ENCODE assay signal across 1 cellular context in genomic region chr15:89430530-89431341, GRCh38.
A peak's percentile ranks its signal among the peaks of the same experiment; 100 is the strongest.
TF ChIP-seq lines count a peak whose summit lies in the region.

No MANE protein-coding gene starts in this region.

TF ChIP-seq in K562, 482 proteins besides CTCF, POLR2A, EP300 and RAD21 (continued from another document and continues in another):
- TF ChIP-seq ZNF407 (IDR thresholded peaks at IDR 0.05; ENCODE audit: low read depth) (no peak), FOXP1 (CRISPR knock-in tag; IDR thresholded peaks at IDR 0.05) (no peak), SREBF2 (CRISPR knock-in tag; IDR thresholded peaks at IDR 0.05) (0 out of 2 replicates have a peak, but pooled peaks have one; percentile 20), HBP1 (CRISPR knock-in tag; IDR thresholded peaks at IDR 0.05) (no peak), TAF1 (IDR thresholded peaks at IDR 0.05; ENCODE audit: control insufficient read depth, extremely low read depth, insufficient read depth, low read length, severe bottlenecking) (no peak), ZNF197 (CRISPR knock-in tag; IDR thresholded peaks at IDR 0.05; ENCODE audit: low read depth) (no peak), CBX3 (IDR thresholded peaks at IDR 0.05; ENCODE audit: borderline replicate concordance in 1 of 2, low read length in 2 of 2) (peak in 1 of 2 experiments; percentile 44; a peak in 1 of 3 replicates), CBFA2T3 (IDR thresholded peaks at IDR 0.05) (no peak), SMARCE1 (IDR thresholded peaks at IDR 0.05) (peak; percentile 42; the same call in 1 of the 2 replicates), ZNF561 (CRISPR knock-in tag; conservative IDR thresholded peaks at IDR 0.05) (no peak), RBM25 (IDR thresholded peaks at IDR 0.05; ENCODE audit: low read depth, low read length, severe bottlenecking) (no peak), MXI1 (IDR thresholded peaks at IDR 0.05; ENCODE audit: low read depth, low read length) (no peak), KLF10 (CRISPR knock-in tag; IDR thresholded peaks at IDR 0.05) (no peak), MYC (IDR thresholded peaks at IDR 0.05; ENCODE audit: low read depth, low read length) (no peak), MYC (CRISPR knock-in tag; IDR thresholded peaks at IDR 0.05; ENCODE audit: borderline replicate concordance, low read depth) (no peak), PHB2 (IDR thresholded peaks at IDR 0.05; ENCODE audit: low read depth) (no peak), FOXK2 (conservative IDR thresholded peaks at IDR 0.05 in 1 of 2, IDR thresholded peaks at IDR 0.05 in 1 of 2; ENCODE audit: low read depth in 2 of 2) (no peak), KAT2B (IDR thresholded peaks at IDR 0.05; ENCODE audit: low read depth, low read length) (no peak), RBFOX2 (IDR thresholded peaks at IDR 0.05; ENCODE audit: low read depth, low read length) (peak; percentile 36; the same call in 1 of the 2 replicates), STAT5A (IDR thresholded peaks at IDR 0.05; ENCODE audit: borderline replicate concordance, low read length) (no peak), MLLT1 (IDR thresholded peaks at IDR 0.05) (no peak), IRF1 (CRISPR knock-in tag; IDR thresholded peaks at IDR 0.05; ENCODE audit: borderline replicate concordance) (no peak), ID3 (CRISPR knock-in tag; IDR thresholded peaks at IDR 0.05) (no peak), ID3 (tag; IDR thresholded peaks at IDR 0.05) (0 out of 2 replicates have a peak, but pooled peaks have one; percentile 23), EZH2 (IDR thresholded peaks at IDR 0.05; ENCODE audit: borderline replicate concordance, low read depth, low read length) (no peak), ZNF592 (IDR thresholded peaks at IDR 0.05) (no peak), CBFB (CRISPR knock-in tag; IDR thresholded peaks at IDR 0.05) (no peak), CBX1 (IDR thresholded peaks at IDR 0.05; ENCODE audit: low read depth) (no peak), ZNF143 (CRISPR knock-in tag; IDR thresholded peaks at IDR 0.05) (no peak), TAF15 (IDR thresholded peaks at IDR 0.05; ENCODE audit: low read depth, low read length) (no peak), ZNF655 (CRISPR knock-in tag; IDR thresholded peaks at IDR 0.05) (no peak), LARP7 (IDR thresholded peaks at IDR 0.05) (no peak), PREB (CRISPR knock-in tag; IDR thresholded peaks at IDR 0.05) (no peak), TAF9B (IDR thresholded peaks at IDR 0.05; ENCODE audit: partially characterized antibody) (no peak), BRCA1 (IDR thresholded peaks at IDR 0.05) (no peak), BRCA1 (CRISPR knock-in tag; IDR thresholded peaks at IDR 0.05) (no peak), ATF4 (CRISPR knock-in tag; IDR thresholded peaks at IDR 0.05) (no peak), SRSF7 (optimal IDR thresholded peaks at IDR 0.05; ENCODE audit: low read depth, low read length) (no peak), NR2F6 (CRISPR knock-in tag; IDR thresholded peaks at IDR 0.05) (no peak), NUFIP1 (IDR thresholded peaks at IDR 0.05; ENCODE audit: partially characterized antibody) (no peak)
